ENCODE assay signal across 8 cellular contexts in genomic region chr9:38392235-38393127, GRCh38. TPM values are rescaled to one million over a fixed set of nuclear protein-coding genes. Genes with fewer than 3 reads are reported as not detected.
A peak's percentile ranks its signal among the peaks of the same experiment; 100 is the strongest.
DNase-seq lines count a peak whose midpoint lies in the region; ATAC-seq and TF ChIP-seq lines count a peak whose summit lies in the region.

Gene ALDH1B1, plus strand, starts transcription at chr9:38392702. Its CDS starts 3,047 bp downstream, at chr9:38395749.

- H3K9ac ChIP-seq in parathyroid adenoma = no peak within 1 kb of the TSS

- H3K79me2 ChIP-seq in parathyroid adenoma = no peaks in the 10 kb centered on the region

- peak within 1 kb of the TSS; percentile 77 for H3K4me3 ChIP-seq in parathyroid adenoma (ENCODE audit: low read depth, low read length)

- DNase-seq in GM04503 (ENCODE audit: low read depth) (peak; percentile 46), GOT3 (lab: John Stamatoyannopoulos, UW) (peak; percentile 12), LoVo (ENCODE audit: low spot score) (peak; percentile 90), Right ventricle myocardium superior (peak; percentile 91), type B pancreatic cell (ENCODE audit: extremely low spot score, unreplicated experiment) (peak; percentile 88)
- peak; percentile 81 to 82 for DNase-seq in activated naive CD4-positive, alpha-beta T cell treated with anti-CD3 and anti-CD28 coated beads, Interleukin-2, amount 50 U/mL, for 72 hours (ENCODE audit: low spot score in 2 of 2)

- peak within 1 kb of the TSS; percentile 85 for H3K4me2 ChIP-seq in parathyroid adenoma (ENCODE audit: low read length)

- peak within 1 kb of the TSS; percentile 86 for H2AFZ ChIP-seq in parathyroid adenoma

- no peak within 1 kb of the TSS for H3K27ac ChIP-seq in parathyroid adenoma

- H3K36me3 ChIP-seq in parathyroid adenoma (ENCODE audit: control insufficient read depth, insufficient read depth, low read length) = no peaks in the 10 kb centered on the region

- intact Hi-C loops in Right ventricle myocardium superior (cut with DNase I) = no loop called here

- H3K4me3 Mint-ChIP-seq in type B pancreatic cell = peak within 1 kb of the TSS; percentile 89

- peaks cover 2% of the 10 kb centered on the region for H3K4me1 ChIP-seq in parathyroid adenoma

- no peaks in the 10 kb centered on the region for H3K27me3 ChIP-seq in parathyroid adenoma (ENCODE audit: control insufficient read depth, insufficient read depth, low read length)

- TF ChIP-seq CTCF in parathyroid adenoma (IDR thresholded peaks at IDR 0.05) (no peak), type B pancreatic cell (conservative IDR thresholded peaks at IDR 0.05) (peak; percentile 39)

- H3K36me3 Mint-ChIP-seq in activated naive CD4-positive, alpha-beta T cell treated with anti-CD3 and anti-CD28 coated beads, Interleukin-2, amount 50 U/mL, for 72 hours = peaks cover 26 to 28% of the 10 kb centered on the region in 2 donors
- H3K36me3 Mint-ChIP-seq in type B pancreatic cell = peaks cover 6% of the 10 kb centered on the region

- H3K9me3 Mint-ChIP-seq in activated naive CD4-positive, alpha-beta T cell treated with anti-CD3 and anti-CD28 coated beads, Interleukin-2, amount 50 U/mL, for 72 hours = peaks cover 0 to 4% of the 10 kb centered on the region in 2 donors
- H3K9me3 Mint-ChIP-seq in type B pancreatic cell = no peaks in the 10 kb centered on the region

- H3K4me1 Mint-ChIP-seq in type B pancreatic cell (ENCODE audit: unreplicated experiment) = peaks cover 14% of the 10 kb centered on the region

- H3K9me3 ChIP-seq in parathyroid adenoma (ENCODE audit: control insufficient read depth, low read length) = no peaks in the 10 kb centered on the region

- H3K27me3 Mint-ChIP-seq in type B pancreatic cell = peaks cover 4% of the 10 kb centered on the region

- peak within 1 kb of the TSS; percentile 85 to 98 for H3K27ac Mint-ChIP-seq in activated naive CD4-positive, alpha-beta T cell treated with anti-CD3 and anti-CD28 coated beads, Interleukin-2, amount 50 U/mL, for 72 hours
- peak within 1 kb of the TSS; percentile 70 for H3K27ac Mint-ChIP-seq in type B pancreatic cell

- ATAC-seq in SK-N-SH treated with all-trans-retinoic acid at 6 μM for 48 hours (peak; percentile 100), Right ventricle myocardium superior (ENCODE audit: poor library complexity) (peak; percentile 100)
- ATAC-seq in activated naive CD4-positive, alpha-beta T cell treated with anti-CD3 and anti-CD28 coated beads, Interleukin-2, amount 50 U/mL, for 72 hours = peak; percentile 99 to 100

TF ChIP-seq in SK-N-SH treated with all-trans-retinoic acid at 6 μM for 48 hours, 23 proteins besides CTCF, POLR2A, EP300 and RAD21:
- TF ChIP-seq PPARA (CRISPR knock-in tag; IDR thresholded peaks at IDR 0.05; ENCODE audit: borderline replicate concordance) (no peak), ZNF70 (CRISPR knock-in tag; IDR thresholded peaks at IDR 0.05) (peak; percentile 63; the same call in 1 of the 2 replicates)

RNA-seq across cellular contexts. Expression of gene ALDH1B1, which starts in this region (rescaled TPM):
- total RNA-seq in activated naive CD4-positive, alpha-beta T cell treated with anti-CD3 and anti-CD28 coated beads, Interleukin-2, amount 50 U/mL, for 72 hours = 10 to 100 TPM; 13.9 to 25.7 TPM
- total RNA-seq in Right ventricle myocardium superior (16.8 TPM), type B pancreatic cell (ENCODE audit: low replicate concordance) (13.3 and 29.1 TPM in 2 replicates)

Comparison
In these comparisons a context has a peak if more than half of its experiments do, and no peak if none do; other contexts are left out.
1. DNase-seq: peak in every context shown above with its lines; median percentile 91 in Right ventricle myocardium superior; 90 in LoVo; 88 in type B pancreatic cell; 82 in activated naive CD4-positive, alpha-beta T cell treated with anti-CD3 and anti-CD28 coated beads, Interleukin-2, amount 50 U/mL, for 72 hours; 46 in GM04503; 12 in GOT3.